ENCODE assay signal across 19 cellular contexts in the genomic region with DNA sequence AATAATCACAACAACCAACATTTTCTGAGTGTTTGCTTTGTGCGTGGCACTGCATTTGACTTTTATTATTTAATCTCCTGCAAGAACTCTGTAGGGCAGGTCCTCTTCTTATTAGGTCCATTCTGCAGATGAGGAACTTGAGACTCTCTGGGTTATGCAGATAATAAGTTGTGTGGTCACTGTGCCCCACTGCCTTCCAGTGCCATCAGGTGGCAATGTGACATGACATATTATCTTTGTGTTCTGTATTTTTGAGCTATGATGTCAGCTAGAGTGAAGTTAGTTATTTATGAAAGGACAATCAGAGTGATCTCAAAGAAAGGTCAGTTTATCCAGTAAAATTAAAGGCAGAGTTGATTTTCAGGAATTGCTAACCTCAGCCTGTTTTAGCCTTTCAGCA.
DNase-seq lines count a peak whose midpoint lies in the region; FAIRE-seq and TF ChIP-seq lines count a peak whose summit lies in the region.
"Had no signal": no experiment of that assay in that cellular context is flagged by ENCODE, and none has a peak within 500 bp of the region (broad histone marks: within the 10 kb centered on the region; RNA-seq: fewer than 3 reads in every experiment).

No MANE protein-coding gene starts in this region.

- H3K36me3 Mint-ChIP-seq in HFFc6 (ENCODE audit: low read depth) = peaks cover 95% of the 10 kb centered on the region
- no peaks in the 10 kb centered on the region for H3K36me3 Mint-ChIP-seq in CD4-positive, alpha-beta memory T cell

- H3K27ac Mint-ChIP-seq in HFFc6 = peak overlapping the region; percentile 89
- no peak overlapping the region for H3K27ac Mint-ChIP-seq in CD4-positive, alpha-beta memory T cell

- 100% methylated on average over 1 of the region's 1 CpG for WGBS in SK-N-SH (ENCODE audit: low lambda C conversion rate)

- peak overlapping the region in 1 of 2 experiments; percentile 2; a peak in 1 of 4 replicates for H3K27ac ChIP-seq in SK-N-SH (ENCODE audit: low read depth in 2 of 2, low read length in 1 of 2)
- no peak overlapping the region for H3K27ac ChIP-seq in osteoblast (ENCODE audit: low read depth, low read length)
- no peak overlapping the region for H3K27ac ChIP-seq in CD4-positive, alpha-beta memory T cell (ENCODE audit: low read depth, low read length)

- H3K4me3 Mint-ChIP-seq in HFFc6 = no peak overlapping the region
- no peak overlapping the region for H3K4me3 Mint-ChIP-seq in CD4-positive, alpha-beta memory T cell

- CTCF ChIA-PET in SK-N-SH (lab: Yijun Ruan, JAX) = interaction anchor here (0.7 to 1.2 kb wide), 3 partner anchors 322 to 406 kb away, joined by 3 to 4 read pairs (median 3); no protein-coding TSS in a partner anchor
- CTCF ChIA-PET in CD4-positive, alpha-beta memory T cell (lab: Charles Lee; ENCODE audit: partially characterized antibody) = no interaction called here

- TF ChIP-seq CTCF in HFFc6 (IDR thresholded peaks at IDR 0.05) = no peak
- TF ChIP-seq CTCF in SK-N-SH (IDR thresholded peaks at IDR 0.05) = peak; percentile 11; the same call in 1 of the 2 replicates
- no peak for TF ChIP-seq CTCF in osteoblast (IDR thresholded peaks at IDR 0.05; ENCODE audit: extremely low read depth, low read depth, low read length)

- no peak for TF ChIP-seq RAD21 in SK-N-SH (IDR thresholded peaks at IDR 0.05; ENCODE audit: low read length)

- no peaks in the 10 kb centered on the region for H3K9me2 ChIP-seq in SK-N-SH

- H3K4me2 ChIP-seq in SK-N-SH (no peak overlapping the region), osteoblast (ENCODE audit: insufficient read depth, low read length) (no peak overlapping the region)

- no peak overlapping the region for H2AFZ ChIP-seq in SK-N-SH (ENCODE audit: low read depth)
- H2AFZ ChIP-seq in osteoblast (ENCODE audit: low read length) = no peak overlapping the region

- peaks cover 4% of the 10 kb centered on the region for H3K27me3 Mint-ChIP-seq in HFFc6 (ENCODE audit: insufficient read depth)
- H3K27me3 Mint-ChIP-seq in CD4-positive, alpha-beta memory T cell = no peaks in the 10 kb centered on the region

- H3K9me3 ChIP-seq in SK-N-SH (no peaks in the 10 kb centered on the region), osteoblast (ENCODE audit: low read depth, low read length) (no peaks in the 10 kb centered on the region)
- H3K9me3 ChIP-seq in CD4-positive, alpha-beta memory T cell (ENCODE audit: control insufficient read depth in 1 of 2, low read length in 2 of 2) = no peaks in the 10 kb centered on the region

- H3K27me3 ChIP-seq in SK-N-SH (ENCODE audit: insufficient read depth) = no peaks in the 10 kb centered on the region
- H3K27me3 ChIP-seq in osteoblast (ENCODE audit: insufficient read depth, low read length) = no peaks in the 10 kb centered on the region
- H3K27me3 ChIP-seq in CD4-positive, alpha-beta memory T cell (ENCODE audit: insufficient read depth, low read length) = no peaks in the 10 kb centered on the region

- TF ChIP-seq EP300 in SK-N-SH (IDR thresholded peaks at IDR 0.05; ENCODE audit: borderline replicate concordance in 1 of 2, low read depth in 1 of 2, low read length in 1 of 2) = no peak

- FAIRE-seq in RCC 7860 (lab: Jason Lieb, UNC) = no peak
- FAIRE-seq: H1 had no signal

- no peaks in the 10 kb centered on the region for H4K20me1 ChIP-seq in SK-N-SH (ENCODE audit: insufficient read depth)
- no peaks in the 10 kb centered on the region for H4K20me1 ChIP-seq in osteoblast (ENCODE audit: insufficient read depth, low read length)

- peaks cover 0 to 7% of the 10 kb centered on the region in 2 experiments; a peak in 1 of 4 replicates for H3K4me1 ChIP-seq in SK-N-SH (ENCODE audit: control insufficient read depth in 1 of 2, insufficient read depth in 2 of 2, low read depth in 1 of 2, low read length in 1 of 2)
- H3K4me1 ChIP-seq in osteoblast (ENCODE audit: insufficient read depth, low read length) = peaks cover 23% of the 10 kb centered on the region
- H3K4me1 ChIP-seq in CD4-positive, alpha-beta memory T cell (ENCODE audit: insufficient read depth, low read length) = no peaks in the 10 kb centered on the region

- intact Hi-C loops in CD4-positive, alpha-beta memory T cell (cut with micrococcal nuclease) = no loop called here

- H3K4me1 Mint-ChIP-seq in HFFc6 (ENCODE audit: low read depth) = peaks cover 96% of the 10 kb centered on the region
- H3K4me1 Mint-ChIP-seq in CD4-positive, alpha-beta memory T cell = no peaks in the 10 kb centered on the region

- no peak overlapping the region for H3K9ac ChIP-seq in SK-N-SH

- POLR2A ChIA-PET in SK-N-SH (lab: Yijun Ruan, JAX) = no interaction called here
- POLR2A ChIA-PET in CD4-positive, alpha-beta memory T cell (lab: Charles Lee; ENCODE audit: partially characterized antibody) = no interaction called here

- no peak overlapping the region for H3K4me3 ChIP-seq in SK-N-SH (ENCODE audit: low read depth in 2 of 2, low read length in 1 of 2)
- no peak overlapping the region for H3K4me3 ChIP-seq in osteoblast (ENCODE audit: insufficient read depth, low read length)
- no peak overlapping the region for H3K4me3 ChIP-seq in CD4-positive, alpha-beta memory T cell (ENCODE audit: low read length in 2 of 2)

- no peaks in the 10 kb centered on the region; the same call in 1 of the 2 replicates for H3K9me3 Mint-ChIP-seq in HFFc6
- peaks cover 0 to 3% (median 0%) of the 10 kb centered on the region in 8 donors for H3K9me3 Mint-ChIP-seq in CD4-positive, alpha-beta memory T cell

- peaks cover 20% of the 10 kb centered on the region for H3F3A ChIP-seq in SK-N-SH (replicated peaks; ENCODE audit: insufficient read depth)

- H3K36me3 ChIP-seq in SK-N-SH (replicated peaks in 1 of 2; ENCODE audit: control insufficient read depth in 1 of 2, insufficient read depth in 2 of 2, low read length in 1 of 2) = peaks cover 16 to 40% of the 10 kb centered on the region in 2 experiments
- H3K36me3 ChIP-seq in osteoblast (ENCODE audit: insufficient read depth, low read length) = peaks cover 15% of the 10 kb centered on the region
- H3K36me3 ChIP-seq in CD4-positive, alpha-beta memory T cell (ENCODE audit: insufficient read depth, low read length) = no peaks in the 10 kb centered on the region

- H3K79me2 ChIP-seq in SK-N-SH (ENCODE audit: insufficient read depth) (peaks cover 95% of the 10 kb centered on the region), osteoblast (ENCODE audit: insufficient read depth, low read length) (peaks cover 19% of the 10 kb centered on the region)

- DNase-seq in NCI-H146 (lab: John Stamatoyannopoulos, UW) (peak; percentile 14), NCI-H146 treated with DMSO at 0.1 percent for 48 hours (lab: John Stamatoyannopoulos, UW; ENCODE audit: unreplicated experiment) (no peak), HFFc6 (no peak), SK-N-SH (no peak), osteoblast (ENCODE audit: insufficient read length, low spot score, missing footprints) (peak; percentile 9), DMS79 (lab: John Stamatoyannopoulos, UW) (no peak), RCC 7860 (ENCODE audit: low spot score) (no peak)
- no peak for DNase-seq in CD4-positive, alpha-beta memory T cell
- DNase-seq: 8988T, KBM-7, MV-4-11, NCI-H1417, NCI-H1930, NCI-H2171 treated with DMSO at 0.1 percent for 48 hours, NCI-H446, NCI-H69, RPMI8226, SHP77 treated with DMSO at 0.1 percent for 48 hours had no signal

TF ChIP-seq in SK-N-SH, 30 proteins besides CTCF, POLR2A, EP300 and RAD21 (continues in another document):
- TF ChIP-seq MXI1 (IDR thresholded peaks at IDR 0.05; ENCODE audit: low read depth, low read length) = no peak
- no peak for TF ChIP-seq RXRA (IDR thresholded peaks at IDR 0.05; ENCODE audit: borderline replicate concordance, low read depth)
- TF ChIP-seq YY1 (IDR thresholded peaks at IDR 0.05; ENCODE audit: low read depth) = no peak
- TF ChIP-seq RFX5 (IDR thresholded peaks at IDR 0.05; ENCODE audit: low read length) = no peak
- TF ChIP-seq, protein P1, sequence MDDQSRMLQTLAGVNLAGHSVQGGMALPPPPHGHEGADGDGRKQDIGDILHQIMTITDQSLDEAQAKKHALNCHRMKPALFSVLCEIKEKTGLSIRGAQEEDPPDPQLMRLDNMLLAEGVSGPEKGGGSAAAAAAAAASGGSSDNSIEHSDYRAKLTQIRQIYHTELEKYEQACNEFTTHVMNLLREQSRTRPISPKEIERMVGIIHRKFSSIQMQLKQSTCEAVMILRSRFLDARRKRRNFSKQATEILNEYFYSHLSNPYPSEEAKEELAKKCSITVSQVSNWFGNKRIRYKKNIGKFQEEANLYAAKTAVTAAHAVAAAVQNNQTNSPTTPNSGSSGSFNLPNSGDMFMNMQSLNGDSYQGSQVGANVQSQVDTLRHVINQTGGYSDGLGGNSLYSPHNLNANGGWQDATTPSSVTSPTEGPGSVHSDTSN (IDR thresholded peaks at IDR 0.05) = no peak
- TF ChIP-seq, protein P2, sequence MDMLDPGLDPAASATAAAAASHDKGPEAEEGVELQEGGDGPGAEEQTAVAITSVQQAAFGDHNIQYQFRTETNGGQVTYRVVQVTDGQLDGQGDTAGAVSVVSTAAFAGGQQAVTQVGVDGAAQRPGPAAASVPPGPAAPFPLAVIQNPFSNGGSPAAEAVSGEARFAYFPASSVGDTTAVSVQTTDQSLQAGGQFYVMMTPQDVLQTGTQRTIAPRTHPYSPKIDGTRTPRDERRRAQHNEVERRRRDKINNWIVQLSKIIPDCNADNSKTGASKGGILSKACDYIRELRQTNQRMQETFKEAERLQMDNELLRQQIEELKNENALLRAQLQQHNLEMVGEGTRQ (IDR thresholded peaks at IDR 0.05; ENCODE audit: borderline replicate concordance, low read depth, low read length) = no peak
- TF ChIP-seq RCOR1 (IDR thresholded peaks at IDR 0.05; ENCODE audit: low read length) = no peak
- no peak for TF ChIP-seq ELF1 (IDR thresholded peaks at IDR 0.05)
- TF ChIP-seq FOSL2 (IDR thresholded peaks at IDR 0.05; ENCODE audit: borderline replicate concordance, low read depth) = no peak
- TF ChIP-seq, protein P3, sequence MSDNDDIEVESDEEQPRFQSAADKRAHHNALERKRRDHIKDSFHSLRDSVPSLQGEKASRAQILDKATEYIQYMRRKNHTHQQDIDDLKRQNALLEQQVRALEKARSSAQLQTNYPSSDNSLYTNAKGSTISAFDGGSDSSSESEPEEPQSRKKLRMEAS (IDR thresholded peaks at IDR 0.05; ENCODE audit: low read depth) = no peak
- no peak for TF ChIP-seq TCF12 (IDR thresholded peaks at IDR 0.05)

Comparison
In these comparisons a context has a peak if more than half of its experiments do, and no peak if none do; other contexts are left out.
1. DNase-seq: peak in NCI-H146 (single experiment) and osteoblast (single experiment); none in NCI-H146 treated with DMSO at 0.1 percent for 48 hours (single experiment), HFFc6 (single experiment), SK-N-SH (single experiment), CD4-positive, alpha-beta memory T cell (0 of 5), DMS79 (single experiment) and RCC 7860 (single experiment).